In the genomic region with DNA sequence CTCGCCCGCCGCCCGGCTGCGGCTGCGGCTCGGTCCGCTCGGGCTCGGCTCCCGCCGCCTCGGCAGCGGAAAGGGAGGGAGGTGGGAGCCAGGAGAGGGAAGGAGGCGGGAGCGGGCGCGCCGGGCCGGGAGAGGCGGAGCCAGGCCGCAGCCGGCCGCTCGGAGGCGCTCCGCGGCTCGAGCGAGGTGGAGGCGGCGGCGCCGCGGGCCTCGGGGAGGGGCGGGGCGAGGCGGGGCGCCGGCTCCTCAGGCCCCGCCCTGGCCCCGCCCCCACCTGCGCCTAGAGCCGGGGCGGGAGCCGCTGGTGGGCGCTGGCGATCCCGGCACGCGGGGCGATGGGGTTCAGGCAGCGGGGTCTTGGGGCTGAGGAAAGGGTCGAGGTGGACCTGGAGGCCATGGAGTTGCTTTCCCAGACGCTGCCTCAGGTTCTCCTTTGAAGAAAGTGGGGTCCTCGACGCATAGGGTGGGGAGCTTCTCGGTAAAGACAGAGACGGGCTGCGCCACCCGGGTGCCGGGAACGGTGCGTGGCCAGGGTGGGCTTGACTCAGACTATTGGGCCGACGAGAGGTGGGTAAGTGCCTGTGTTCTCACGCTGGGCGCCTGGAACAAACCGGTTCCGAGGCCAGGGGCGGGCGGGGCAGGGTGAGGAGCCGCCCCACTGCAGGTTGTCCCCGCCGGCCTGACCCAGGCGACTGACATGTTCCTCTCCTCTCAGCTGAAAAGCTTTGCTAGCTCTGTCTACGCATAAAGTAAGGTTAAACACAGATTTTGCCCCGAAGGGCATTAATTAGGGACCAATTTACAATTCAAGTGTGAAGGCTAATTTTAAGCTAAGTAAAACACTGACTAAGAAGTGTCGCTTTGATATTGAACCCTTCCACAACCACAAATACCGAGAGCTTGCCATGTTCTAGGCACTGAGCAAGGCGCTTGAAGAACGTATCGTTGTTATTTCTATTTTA, we compare ENCODE assay signal across 8 cellular contexts. TPM values are rescaled to one million over a fixed set of nuclear protein-coding genes. Genes with fewer than 3 reads are reported as not detected.
DNase-seq lines count a peak whose midpoint lies in the region; ATAC-seq and TF ChIP-seq lines count a peak whose summit lies in the region.

A gene (minus strand): TSS at position 75 of the 962 bp plus-strand sequence. CDS start 218 bp downstream, outside the sequence.

- DNase-seq in DMS153 treated with DMSO at 0.1 percent for 48 hours (lab: John Stamatoyannopoulos, UW; ENCODE audit: unreplicated experiment) (peak; percentile 77), SHP77 treated with DMSO at 0.1 percent for 48 hours (lab: John Stamatoyannopoulos, UW) (peak; percentile 41), activated gamma-delta T cell treated with Interleukin-2 at 50 U/mL for 16 hours (peak; percentile 69), foreskin fibroblast (peak; percentile 84 to 96), neural crest cell (ENCODE audit: low read depth, low spot score) (peak; percentile 67)
- no peak for DNase-seq in Jurkat, Clone E6-1 (ENCODE audit: low read depth, low spot score)

- no peaks in the 10 kb centered on the region for H3K36me3 Mint-ChIP-seq in neural crest cell (ENCODE audit: low read depth)
- no peaks in the 10 kb centered on the region for H3K36me3 Mint-ChIP-seq in stimulated activated naive CD8-positive, alpha-beta T cell treated with anti-CD3 and anti-CD28 coated beads, Interleukin-15, Interleukin-2, amounts not matched to agents 100 ng/mL and 50 ng/mL, for 24 hours (ENCODE audit: low read depth)

- H3K4me3 ChIP-seq in Jurkat, Clone E6-1 (ENCODE audit: low read length): peak within 1 kb of the TSS; percentile 65
- H3K4me3 ChIP-seq in foreskin fibroblast (ENCODE audit: low read depth in 1 of 2, low read length in 2 of 2): peak within 1 kb of the TSS; percentile 69 to 71

- peaks cover 16% of the 10 kb centered on the region for H3K4me1 Mint-ChIP-seq in neural crest cell
- peaks cover 14% of the 10 kb centered on the region for H3K4me1 Mint-ChIP-seq in stimulated activated naive CD8-positive, alpha-beta T cell treated with anti-CD3 and anti-CD28 coated beads, Interleukin-15, Interleukin-2, amounts not matched to agents 100 ng/mL and 50 ng/mL, for 24 hours (ENCODE audit: low read depth)

- H3K4me3 Mint-ChIP-seq in neural crest cell: peak within 1 kb of the TSS; percentile 87
- peak within 1 kb of the TSS; percentile 79 for H3K4me3 Mint-ChIP-seq in stimulated activated naive CD8-positive, alpha-beta T cell treated with anti-CD3 and anti-CD28 coated beads, Interleukin-15, Interleukin-2, amounts not matched to agents 100 ng/mL and 50 ng/mL, for 24 hours

- peak; percentile 89 for ATAC-seq in GM21529 (IDR thresholded peaks at IDR 0.05; ENCODE audit: unreplicated experiment)

- H3K27ac Mint-ChIP-seq in neural crest cell (ENCODE audit: unreplicated experiment): no peak within 1 kb of the TSS
- H3K27ac Mint-ChIP-seq in stimulated activated naive CD8-positive, alpha-beta T cell treated with anti-CD3 and anti-CD28 coated beads, Interleukin-15, Interleukin-2, amounts not matched to agents 100 ng/mL and 50 ng/mL, for 24 hours: no peak within 1 kb of the TSS

- TF ChIP-seq CTCF in foreskin fibroblast (IDR thresholded peaks at IDR 0.05; ENCODE audit: low read depth, low read length): no peak
- peak; percentile 44 for TF ChIP-seq CTCF in neural crest cell (conservative IDR thresholded peaks at IDR 0.05)

- peaks cover 42% of the 10 kb centered on the region for H3K27me3 Mint-ChIP-seq in neural crest cell (ENCODE audit: low read depth)
- peaks cover 20% of the 10 kb centered on the region for H3K27me3 Mint-ChIP-seq in stimulated activated naive CD8-positive, alpha-beta T cell treated with anti-CD3 and anti-CD28 coated beads, Interleukin-15, Interleukin-2, amounts not matched to agents 100 ng/mL and 50 ng/mL, for 24 hours

- H3K9me3 Mint-ChIP-seq in neural crest cell: no peaks in the 10 kb centered on the region
- H3K9me3 Mint-ChIP-seq in stimulated activated naive CD8-positive, alpha-beta T cell treated with anti-CD3 and anti-CD28 coated beads, Interleukin-15, Interleukin-2, amounts not matched to agents 100 ng/mL and 50 ng/mL, for 24 hours: no peaks in the 10 kb centered on the region

RNA-seq across cellular contexts. Expression of the gene that starts here (rescaled TPM):
- 5.2 TPM for polyA plus RNA-seq in Jurkat, Clone E6-1 (2012; ENCODE audit: insufficient read depth, insufficient read length)
- 31.7 and 32.5 TPM in 2 replicates for total RNA-seq in neural crest cell
